Comparison of ENCODE assay signal across 15 cellular contexts in the genomic region with DNA sequence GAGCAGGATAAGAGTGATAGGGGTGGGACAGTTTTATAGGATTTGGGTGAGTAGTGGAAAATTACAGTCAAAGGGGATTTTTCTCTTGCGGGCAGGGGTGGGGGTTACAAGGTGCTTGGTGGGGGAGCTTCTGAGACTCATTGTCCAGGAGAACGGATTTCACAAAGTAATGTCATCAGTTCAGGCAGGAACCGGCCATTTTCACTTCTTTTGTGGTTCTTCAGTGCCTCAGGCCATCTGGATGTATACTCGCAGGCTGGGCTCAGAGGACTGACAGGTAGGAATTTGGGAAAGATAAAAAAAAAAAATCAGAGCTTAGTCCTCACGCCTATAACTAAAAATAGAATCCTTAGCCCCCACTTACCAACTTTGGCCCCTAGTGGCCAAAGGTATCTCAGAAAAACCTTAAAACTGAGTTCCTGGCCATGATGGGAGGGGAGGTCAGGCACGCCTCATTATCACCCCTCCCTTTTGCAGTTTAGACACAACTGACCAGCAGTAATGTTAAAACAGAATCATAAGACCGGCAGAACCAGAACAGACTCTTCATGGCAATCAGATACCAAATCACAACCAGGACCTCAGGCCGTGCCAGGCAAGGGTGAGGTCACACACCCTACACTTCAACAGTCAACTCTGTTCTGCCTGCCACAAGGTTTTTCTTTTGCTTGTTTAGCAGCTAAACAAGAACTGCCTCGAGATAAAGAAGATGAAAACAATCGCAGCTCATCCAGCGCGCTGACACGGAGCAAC. TPM values are rescaled to one million over a fixed set of nuclear protein-coding genes. Genes with fewer than 3 reads are reported as not detected.
DNase-seq lines count a peak whose midpoint lies in the region; ATAC-seq and TF ChIP-seq lines count a peak whose summit lies in the region.
"Had no signal": no experiment of that assay in that cellular context is flagged by ENCODE, and none has a peak within 500 bp of the region (broad histone marks: within the 10 kb centered on the region; RNA-seq: fewer than 3 reads in every experiment).

No MANE protein-coding gene starts in this region.

- H3K4me1 ChIP-seq in cardiac muscle cell (ENCODE audit: low read depth) (peaks cover 12% of the 10 kb centered on the region), heart right ventricle (no peaks in the 10 kb centered on the region)
- H3K4me1 ChIP-seq: tibial artery had no signal

- H3K4me3 ChIP-seq in cardiac muscle cell, result no peak overlapping the region
- H3K4me3 ChIP-seq in heart right ventricle, result no peak overlapping the region
- H3K4me3 ChIP-seq: tibial artery had no signal

- TF ChIP-seq CTCF in cardiac muscle cell (IDR thresholded peaks at IDR 0.05; ENCODE audit: low read depth, low read length) (no peak), heart right ventricle (IDR thresholded peaks at IDR 0.05) (no peak), VCaP (conservative IDR thresholded peaks at IDR 0.05) (no peak)

- H3K27ac ChIP-seq in cardiac muscle cell (peak overlapping the region; percentile 80), heart right ventricle (no peak overlapping the region), VCaP (peak overlapping the region; percentile 62)
- H3K27ac ChIP-seq: tibial artery had no signal

- DNase-seq in cardiac muscle cell (ENCODE audit: low read depth in 1 of 2, low spot score in 1 of 2) (peak in 1 of 2 donors; percentile 50), heart right ventricle (no peak), SHP77 treated with DMSO at 0.1 percent for 48 hours (lab: John Stamatoyannopoulos, UW) (no peak)
- DNase-seq: activated naive CD8-positive, alpha-beta T cell treated with anti-CD3 and anti-CD28 coated beads, Interleukin-2, amount 10 ng/mL, durations not matched to agents 7 days and 5 days; cerebellar nuclear complex; COR-L47; NCI-H2171; OCI-M1; tibial artery had no signal

- H3K36me3 ChIP-seq in cardiac muscle cell (no peaks in the 10 kb centered on the region), heart right ventricle (no peaks in the 10 kb centered on the region)
- H3K36me3 ChIP-seq: tibial artery had no signal

- H3K9me3 ChIP-seq in cardiac muscle cell (ENCODE audit: low read depth), result no peaks in the 10 kb centered on the region
- H3K9me3 ChIP-seq in heart right ventricle, result no peaks in the 10 kb centered on the region
- H3K9me3 ChIP-seq: tibial artery had no signal

- intact Hi-C loops in heart right ventricle (cut with DNase I), result no loop called here

- ATAC-seq in heart right ventricle, result no peak
- ATAC-seq in GM21825 (IDR thresholded peaks at IDR 0.05; ENCODE audit: unreplicated experiment), result no peak
- no peak for ATAC-seq in HG03521 (IDR thresholded peaks at IDR 0.05; ENCODE audit: unreplicated experiment)
- ATAC-seq: WTC11 had no signal

- H3K27me3 ChIP-seq in cardiac muscle cell (no peaks in the 10 kb centered on the region), heart right ventricle (no peaks in the 10 kb centered on the region)
- H3K27me3 ChIP-seq: tibial artery had no signal

- WGBS in heart right ventricle, 2 donors, result 49 to 53% methylated on average over 13 of the region's 13 CpGs

RNA-seq across cellular contexts. Expression of gene APOBEC3G, which starts 8.9 kb away (rescaled TPM):
- total RNA-seq in cardiac muscle cell, result 10.5 and 12.2 TPM in 2 replicates
- 7.1 and 13.3 TPM in 2 replicates for polyA plus RNA-seq in cardiac muscle cell
- 10 to 100 TPM in 1 of 10 donors, 1 to 10 TPM in 9; 1.9 to 17.7 (median 3.0) TPM for total RNA-seq in heart right ventricle
- 1 to 10 TPM; 3.1 to 5.6 TPM for polyA plus RNA-seq in heart right ventricle

RNA-seq across cellular contexts. Expression of gene APOBEC3F, which starts 27.5 kb away (rescaled TPM):
- 11.8 and 12.9 TPM in 2 replicates for total RNA-seq in cardiac muscle cell
- polyA plus RNA-seq in cardiac muscle cell, result 24.2 and 25.0 TPM in 2 replicates
- 10 to 100 TPM in 1 of 10 donors, 1 to 10 TPM in 9; 2.9 to 10.2 (median 5.1) TPM for total RNA-seq in heart right ventricle
- 10 to 100 TPM in 1 of 2 donors, 1 to 10 TPM in 1; 1.3 to 11.6 TPM for polyA plus RNA-seq in heart right ventricle

RNA-seq across cellular contexts. Expression of gene APOBEC3H, which starts 28.8 kb away (rescaled TPM):
- total RNA-seq in cardiac muscle cell (0.57 and 1.3 TPM in 2 replicates), heart right ventricle (1 to 10 TPM in 1 of 10 donors, under 1 TPM in 1, not detected in 8; 0.41 to 1.9 TPM)
- polyA plus RNA-seq in cardiac muscle cell (0.77 and 0.97 TPM in 2 replicates), heart right ventricle (under 1 TPM; 0.06 to 0.80 TPM)
- total RNA-seq: A673, kidney epithelial cell had no signal

RNA-seq across cellular contexts. Expression of gene APOBEC3D, which starts 47.3 kb away (rescaled TPM):
- total RNA-seq in cardiac muscle cell, result 2.0 and 4.3 TPM in 2 replicates
- polyA plus RNA-seq in cardiac muscle cell, result 0.99 and 1.3 TPM in 2 replicates
- 1 to 10 TPM in 6 of 10 donors, under 1 TPM in 4; 0.55 to 2.7 (median 1.1) TPM for total RNA-seq in heart right ventricle
- 1 to 10 TPM in 1 of 2 donors, under 1 TPM in 1; 0.52 to 2.1 TPM for polyA plus RNA-seq in heart right ventricle

RNA-seq across cellular contexts. Expression of gene APOBEC3C, which starts 54.2 kb away (rescaled TPM):
- total RNA-seq in cardiac muscle cell (12.8 and 15.7 TPM in 2 replicates), heart right ventricle (10 to 100 TPM; 23.2 to 43.3 (median 25.7) TPM)
- polyA plus RNA-seq in cardiac muscle cell (71.7 and 84.0 TPM in 2 replicates), heart right ventricle (10 to 100 TPM in 1 of 2 donors, 1 to 10 TPM in 1; 9.8 to 17.2 TPM)

Comparison
In these comparisons a context has a peak if more than half of its experiments do, and no peak if none do; other contexts are left out.
1. H3K27ac ChIP-seq: peak in cardiac muscle cell (single experiment) and VCaP (single experiment); none in heart right ventricle (0 of 10).